In genomic region chr13:103762523-103762922, GRCh38 we compare ENCODE assay signal across 1 cellular context.
TF ChIP-seq lines count a peak whose summit lies in the region.

No MANE protein-coding gene starts in this region.

TF ChIP-seq in HCT116, 20 proteins besides CTCF, POLR2A, EP300 and RAD21 (continued from another document):
- no peak for TF ChIP-seq REST (IDR thresholded peaks at IDR 0.05; ENCODE audit: low read depth)
- TF ChIP-seq EZH2 (IDR thresholded peaks at IDR 0.05): no peak
- no peak for TF ChIP-seq EZH2phosphoT487 (IDR thresholded peaks at IDR 0.05; ENCODE audit: borderline replicate concordance)
- no peak for TF ChIP-seq CBX3 (IDR thresholded peaks at IDR 0.05; ENCODE audit: low read depth)
- TF ChIP-seq SP1 (IDR thresholded peaks at IDR 0.05; ENCODE audit: low read depth): no peak
- no peak for TF ChIP-seq JUND (IDR thresholded peaks at IDR 0.05)
- no peak for TF ChIP-seq EGR1 (IDR thresholded peaks at IDR 0.05; ENCODE audit: low read depth)
- TF ChIP-seq, protein P1, sequence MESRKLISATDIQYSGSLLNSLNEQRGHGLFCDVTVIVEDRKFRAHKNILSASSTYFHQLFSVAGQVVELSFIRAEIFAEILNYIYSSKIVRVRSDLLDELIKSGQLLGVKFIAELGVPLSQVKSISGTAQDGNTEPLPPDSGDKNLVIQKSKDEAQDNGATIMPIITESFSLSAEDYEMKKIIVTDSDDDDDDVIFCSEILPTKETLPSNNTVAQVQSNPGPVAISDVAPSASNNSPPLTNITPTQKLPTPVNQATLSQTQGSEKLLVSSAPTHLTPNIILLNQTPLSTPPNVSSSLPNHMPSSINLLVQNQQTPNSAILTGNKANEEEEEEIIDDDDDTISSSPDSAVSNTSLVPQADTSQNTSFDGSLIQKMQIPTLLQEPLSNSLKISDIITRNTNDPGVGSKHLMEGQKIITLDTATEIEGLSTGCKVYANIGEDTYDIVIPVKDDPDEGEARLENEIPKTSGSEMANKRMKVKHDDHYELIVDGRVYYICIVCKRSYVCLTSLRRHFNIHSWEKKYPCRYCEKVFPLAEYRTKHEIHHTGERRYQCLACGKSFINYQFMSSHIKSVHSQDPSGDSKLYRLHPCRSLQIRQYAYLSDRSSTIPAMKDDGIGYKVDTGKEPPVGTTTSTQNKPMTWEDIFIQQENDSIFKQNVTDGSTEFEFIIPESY (IDR thresholded peaks at IDR 0.05; ENCODE audit: extremely low read depth, insufficient replicate concordance, low read length): no peak
